Comparison of ENCODE assay signal across 35 cellular contexts in genomic region chr14:68012861-68013260, GRCh38.
DNase-seq lines count a peak whose midpoint lies in the region; ATAC-seq, FAIRE-seq and TF ChIP-seq lines count a peak whose summit lies in the region.
"Had no signal": no experiment of that assay in that cellular context is flagged by ENCODE, and none has a peak within 500 bp of the region (broad histone marks: within the 10 kb centered on the region; RNA-seq: fewer than 3 reads in every experiment).

No MANE protein-coding gene starts in this region.

- FAIRE-seq in H54 (lab: Jason Lieb, UNC) (peak; percentile 65), kidney (lab: Jason Lieb, UNC) (no peak)
- FAIRE-seq: colon, K562 had no signal

- no peak for TF ChIP-seq POLR2A in H54 (IDR thresholded peaks at IDR 0.05; ENCODE audit: low read depth, low read length)

- H3K79me2 ChIP-seq in osteoblast (ENCODE audit: insufficient read depth, low read length) (no peaks in the 10 kb centered on the region), MM.1S (ENCODE audit: low read length) (no peaks in the 10 kb centered on the region)

- no peak overlapping the region for H3K9ac ChIP-seq in endodermal cell (ENCODE audit: extremely low read depth, low read length, poor library complexity, severe bottlenecking)
- no peak overlapping the region for H3K9ac ChIP-seq in MM.1S (ENCODE audit: low read length)
- H3K9ac ChIP-seq in kidney (ENCODE audit: low read length in 2 of 2) = no peak overlapping the region

- POLR2A ChIA-PET in Caco-2 (lab: Charles Lee) = no interaction called here

- H3K36me3 Mint-ChIP-seq in endodermal cell (ENCODE audit: low read depth) (peaks cover 3% of the 10 kb centered on the region), type B pancreatic cell (peaks cover 5% of the 10 kb centered on the region), Caco-2 (ENCODE audit: insufficient read depth, unreplicated experiment) (no peaks in the 10 kb centered on the region)

- H3K4me2 ChIP-seq in osteoblast (ENCODE audit: insufficient read depth, low read length) (no peak overlapping the region), MM.1S (ENCODE audit: low read depth, low read length) (no peak overlapping the region)

- DNase-seq in H54 (ENCODE audit: insufficient read length, low spot score) (no peak), endodermal cell (no peak), osteoblast (ENCODE audit: insufficient read length, low spot score, missing footprints) (no peak), type B pancreatic cell (ENCODE audit: extremely low spot score, unreplicated experiment) (no peak), MM.1S (no peak), kidney (no peak), Caco-2 (no peak)
- DNase-seq: ACHN; activated CD4-positive, alpha-beta T cell treated with anti-CD3 and anti-CD28 coated beads, Interleukin-2, amount 50 U/mL, for 4 hours; activated CD4-positive, CD25-positive, alpha-beta regulatory T cell; activated CD8-positive, alpha-beta memory T cell treated with anti-CD3 and anti-CD28 coated beads, Interleukin-2, amount 10 ng/mL, durations not matched to agents 7 days and 5 days; activated gamma-delta T cell treated with Interleukin-2 at 50 U/mL for 16 hours; activated naive CD8-positive, alpha-beta T cell treated with anti-CD3 and anti-CD28 coated beads, Interleukin-2, amount 10 ng/mL, durations not matched to agents 7 days and 5 days; activated T-cell treated with anti-CD3 and anti-CD28 coated beads, Interleukin-2, amount 50 U/mL, for 4 hours; aorta; BE2C; CD8-positive, alpha-beta memory T cell; effector CD4-positive, alpha-beta T cell; glutamatergic neuron; NCI-H1105; NCI-H1930; NCI-H524; OCI-M1; psoas muscle; stimulated activated CD4-positive, alpha-beta T cell treated with anti-CD3 and anti-CD28 coated beads, Interleukin-15, amount 100 ng/mL, for 24 hours; substantia nigra had no signal

- H3K4me3 Mint-ChIP-seq in endodermal cell (no peak overlapping the region), type B pancreatic cell (no peak overlapping the region), Caco-2 (ENCODE audit: unreplicated experiment) (no peak overlapping the region)
- H3K4me3 Mint-ChIP-seq: activated CD8-positive, alpha-beta memory T cell treated with anti-CD3 and anti-CD28 coated beads, Interleukin-2, amount 10 ng/mL, durations not matched to agents 7 days and 5 days; activated naive CD8-positive, alpha-beta T cell treated with anti-CD3 and anti-CD28 coated beads, Interleukin-2, amount 10 ng/mL, durations not matched to agents 7 days and 5 days; activated T-cell treated with anti-CD3 and anti-CD28 coated beads, Interleukin-2, amount 50 U/mL, for 4 hours; CD8-positive, alpha-beta memory T cell; stimulated activated memory B cell treated with anti-CD40 and anti-IgM and Interleukin-4, amounts not matched to agents 10 μg/mL and 1 μg/mL and 100 μg/mL, for 72 hours; T-helper 1 cell treated with Interleukin-12 subunit alpha and Interleukin-12 subunit beta and Interleukin-4 antibody, amounts not matched to agents 30 μg/mL and 1 μg/mL, for 36 hours had no signal

- intact Hi-C loops in kidney (cut with DNase I) (no loop called here), Caco-2 (cut with micrococcal nuclease; ENCODE audit: unreplicated experiment) (no loop called here)

- H2AFZ ChIP-seq in osteoblast (ENCODE audit: low read length) (peak overlapping the region; percentile 54), MM.1S (ENCODE audit: low read length) (no peak overlapping the region)

- CTCF ChIA-PET in Caco-2 (lab: Charles Lee) = no interaction called here

- H3K4me1 ChIP-seq in endodermal cell (ENCODE audit: control insufficient read depth, insufficient read depth, low read length) (no peaks in the 10 kb centered on the region), osteoblast (ENCODE audit: insufficient read depth, low read length) (peaks cover 24% of the 10 kb centered on the region), MM.1S (ENCODE audit: low read length) (no peaks in the 10 kb centered on the region), kidney (ENCODE audit: control insufficient read depth in 1 of 2, insufficient read depth in 1 of 2, low read depth in 1 of 2, low read length in 2 of 2) (peaks cover 0 to 5% of the 10 kb centered on the region in 2 donors), Caco-2 (no peaks in the 10 kb centered on the region)
- H3K4me1 ChIP-seq: BE2C had no signal

- H3K9me3 Mint-ChIP-seq in endodermal cell (peaks cover 12% of the 10 kb centered on the region), type B pancreatic cell (peaks cover 11% of the 10 kb centered on the region), Caco-2 (ENCODE audit: unreplicated experiment) (peaks cover 11% of the 10 kb centered on the region)
- H3K9me3 Mint-ChIP-seq: activated naive CD8-positive, alpha-beta T cell treated with anti-CD3 and anti-CD28 coated beads, Interleukin-2, amount 10 ng/mL, durations not matched to agents 7 days and 5 days; T-helper 1 cell treated with Interleukin-12 subunit alpha and Interleukin-12 subunit beta and Interleukin-4 antibody, amounts not matched to agents 30 μg/mL and 1 μg/mL, for 36 hours had no signal

- H3K27ac ChIP-seq in endodermal cell (ENCODE audit: low read depth, low read length) (peak overlapping the region; percentile 9), osteoblast (ENCODE audit: low read depth, low read length) (no peak overlapping the region), MM.1S (ENCODE audit: low read length) (no peak overlapping the region), kidney (ENCODE audit: low read depth in 2 of 2, low read length in 2 of 2) (no peak overlapping the region)
- H3K27ac ChIP-seq: cardiac muscle cell, epithelial cell of prostate, neutrophil, psoas muscle had no signal

- H3K4me1 Mint-ChIP-seq in endodermal cell (peaks cover 13% of the 10 kb centered on the region), type B pancreatic cell (ENCODE audit: unreplicated experiment) (peaks cover 27% of the 10 kb centered on the region), Caco-2 (ENCODE audit: low read depth, unreplicated experiment) (peaks cover 17% of the 10 kb centered on the region)
- H3K4me1 Mint-ChIP-seq: activated CD8-positive, alpha-beta memory T cell treated with anti-CD3 and anti-CD28 coated beads, Interleukin-2, amount 10 ng/mL, durations not matched to agents 7 days and 5 days; activated naive CD8-positive, alpha-beta T cell treated with anti-CD3 and anti-CD28 coated beads, Interleukin-2, amount 10 ng/mL, durations not matched to agents 7 days and 5 days; CD8-positive, alpha-beta memory T cell; stimulated activated memory B cell treated with anti-CD40 and anti-IgM and Interleukin-4, amounts not matched to agents 10 μg/mL and 1 μg/mL and 100 μg/mL, for 72 hours had no signal

- BruUV-seq in Caco-2 (replicated peaks; lab: Mats Ljungman, UMichigan) = no TSS peak

- H3K27me3 ChIP-seq in endodermal cell (ENCODE audit: control insufficient read depth, insufficient read depth, low read length, poor library complexity, severe bottlenecking) (peaks cover 25% of the 10 kb centered on the region), osteoblast (ENCODE audit: insufficient read depth, low read length) (no peaks in the 10 kb centered on the region), MM.1S (replicated peaks; ENCODE audit: insufficient read depth, low read length) (no peaks in the 10 kb centered on the region), Caco-2 (replicated peaks; ENCODE audit: control insufficient read depth, insufficient read depth, low read length) (no peaks in the 10 kb centered on the region)
- H3K27me3 ChIP-seq: cardiac muscle cell, neutrophil had no signal

- peaks cover 11% of the 10 kb centered on the region for H3K9me3 ChIP-seq in endodermal cell (ENCODE audit: control insufficient read depth, low read length)
- no peaks in the 10 kb centered on the region for H3K9me3 ChIP-seq in osteoblast (ENCODE audit: low read depth, low read length)
- no peaks in the 10 kb centered on the region for H3K9me3 ChIP-seq in MM.1S (replicated peaks; ENCODE audit: insufficient read depth, low read length)
- H3K9me3 ChIP-seq in kidney (ENCODE audit: control insufficient read depth in 1 of 2, low read length in 2 of 2) = no peaks in the 10 kb centered on the region
- 0 out of 2 replicates have a peak, but pooled peaks cover 5% of the 10 kb centered on the region for H3K9me3 ChIP-seq in Caco-2
- H3K9me3 ChIP-seq: BE2C, neutrophil, psoas muscle had no signal

- H4K20me1 ChIP-seq in osteoblast (ENCODE audit: insufficient read depth, low read length) = no peaks in the 10 kb centered on the region
- H4K20me1 ChIP-seq in MM.1S (ENCODE audit: insufficient read depth, low read length) = no peaks in the 10 kb centered on the region

- H3K9me2 ChIP-seq in MM.1S (replicated peaks; ENCODE audit: insufficient read depth, low read length) = no peaks in the 10 kb centered on the region

- H3F3A ChIP-seq in MM.1S (ENCODE audit: insufficient read depth, low read length) = no peaks in the 10 kb centered on the region

- 81% methylated on average over 1 of the region's 1 CpG; no CpG with 5 or more reads in 1 of the 2 experiments for WGBS in endodermal cell (ENCODE audit: insufficient coverage in 1 of 2, insufficient read length in 1 of 2), 2 experiments

- H3K27me3 Mint-ChIP-seq in endodermal cell (ENCODE audit: insufficient read depth) = peaks cover 3% of the 10 kb centered on the region
- no peaks in the 10 kb centered on the region for H3K27me3 Mint-ChIP-seq in type B pancreatic cell
- H3K27me3 Mint-ChIP-seq in Caco-2 (ENCODE audit: insufficient read depth, unreplicated experiment) = no peaks in the 10 kb centered on the region
- H3K27me3 Mint-ChIP-seq: activated CD8-positive, alpha-beta memory T cell treated with anti-CD3 and anti-CD28 coated beads, Interleukin-2, amount 10 ng/mL, durations not matched to agents 7 days and 5 days; activated naive CD8-positive, alpha-beta T cell treated with anti-CD3 and anti-CD28 coated beads, Interleukin-2, amount 10 ng/mL, durations not matched to agents 7 days and 5 days; CD8-positive, alpha-beta memory T cell; stimulated activated memory B cell treated with anti-CD40 and anti-IgM and Interleukin-4, amounts not matched to agents 10 μg/mL and 1 μg/mL and 100 μg/mL, for 72 hours had no signal

- H3K27ac Mint-ChIP-seq in endodermal cell (no peak overlapping the region), type B pancreatic cell (peak overlapping the region; percentile 35), Caco-2 (ENCODE audit: unreplicated experiment) (no peak overlapping the region)
- H3K27ac Mint-ChIP-seq: activated CD8-positive, alpha-beta memory T cell treated with anti-CD3 and anti-CD28 coated beads, Interleukin-2, amount 10 ng/mL, durations not matched to agents 7 days and 5 days; activated naive CD8-positive, alpha-beta T cell treated with anti-CD3 and anti-CD28 coated beads, Interleukin-2, amount 10 ng/mL, durations not matched to agents 7 days and 5 days; CD8-positive, alpha-beta memory T cell; stimulated activated memory B cell treated with anti-CD40 and anti-IgM and Interleukin-4, amounts not matched to agents 10 μg/mL and 1 μg/mL and 100 μg/mL, for 72 hours; T-helper 1 cell treated with Interleukin-12 subunit alpha and Interleukin-12 subunit beta and Interleukin-4 antibody, amounts not matched to agents 30 μg/mL and 1 μg/mL, for 36 hours had no signal

- TF ChIP-seq CTCF in endodermal cell (conservative IDR thresholded peaks at IDR 0.05) (no peak), osteoblast (IDR thresholded peaks at IDR 0.05; ENCODE audit: extremely low read depth, low read depth, low read length) (no peak), type B pancreatic cell (conservative IDR thresholded peaks at IDR 0.05) (no peak), MM.1S (IDR thresholded peaks at IDR 0.05; ENCODE audit: low read length) (no peak), kidney (IDR thresholded peaks at IDR 0.05; ENCODE audit: borderline replicate concordance, extremely low read depth, insufficient read depth) (no peak), Caco-2 (IDR thresholded peaks at IDR 0.05; ENCODE audit: insufficient read depth in 1 of 2, low read depth in 1 of 2, low read length in 1 of 2, severe bottlenecking in 1 of 2, unreplicated experiment in 1 of 2) (no peak)

- H3K36me3 ChIP-seq in endodermal cell (ENCODE audit: control insufficient read depth, insufficient read depth, low read length) (no peaks in the 10 kb centered on the region), osteoblast (ENCODE audit: insufficient read depth, low read length) (no peaks in the 10 kb centered on the region), MM.1S (replicated peaks; ENCODE audit: insufficient read depth, low read length) (no peaks in the 10 kb centered on the region), kidney (ENCODE audit: control insufficient read depth in 1 of 2, insufficient read depth in 2 of 2, low read length in 2 of 2) (no peaks in the 10 kb centered on the region), Caco-2 (ENCODE audit: control insufficient read depth, insufficient read depth, low read length) (no peaks in the 10 kb centered on the region)
- H3K36me3 ChIP-seq: BE2C, cardiac muscle cell, neutrophil had no signal

- H3K4me3 ChIP-seq in endodermal cell (ENCODE audit: low read length) (no peak overlapping the region), osteoblast (ENCODE audit: insufficient read depth, low read length) (no peak overlapping the region), MM.1S (ENCODE audit: low read length) (no peak overlapping the region), kidney (ENCODE audit: low read length in 2 of 2) (no peak overlapping the region), Caco-2 (ENCODE audit: low read depth, low read length) (no peak overlapping the region)
- H3K4me3 ChIP-seq: cardiac muscle cell, K562, psoas muscle had no signal

- no peak for ATAC-seq in GM18502 (IDR thresholded peaks at IDR 0.05; ENCODE audit: poor library complexity, unreplicated experiment)
- ATAC-seq: activated CD8-positive, alpha-beta memory T cell treated with anti-CD3 and anti-CD28 coated beads, Interleukin-2, amount 10 ng/mL, durations not matched to agents 7 days and 5 days; activated T-cell treated with anti-CD3 and anti-CD28 coated beads, Interleukin-2, amount 50 U/mL, for 4 hours; K562; psoas muscle; SK-N-SH treated with all-trans-retinoic acid at 6 μM for 48 hours; stimulated activated memory B cell treated with anti-CD40 and anti-IgM and Interleukin-4, amounts not matched to agents 10 μg/mL and 1 μg/mL and 100 μg/mL, for 72 hours had no signal
